In the genomic region with DNA sequence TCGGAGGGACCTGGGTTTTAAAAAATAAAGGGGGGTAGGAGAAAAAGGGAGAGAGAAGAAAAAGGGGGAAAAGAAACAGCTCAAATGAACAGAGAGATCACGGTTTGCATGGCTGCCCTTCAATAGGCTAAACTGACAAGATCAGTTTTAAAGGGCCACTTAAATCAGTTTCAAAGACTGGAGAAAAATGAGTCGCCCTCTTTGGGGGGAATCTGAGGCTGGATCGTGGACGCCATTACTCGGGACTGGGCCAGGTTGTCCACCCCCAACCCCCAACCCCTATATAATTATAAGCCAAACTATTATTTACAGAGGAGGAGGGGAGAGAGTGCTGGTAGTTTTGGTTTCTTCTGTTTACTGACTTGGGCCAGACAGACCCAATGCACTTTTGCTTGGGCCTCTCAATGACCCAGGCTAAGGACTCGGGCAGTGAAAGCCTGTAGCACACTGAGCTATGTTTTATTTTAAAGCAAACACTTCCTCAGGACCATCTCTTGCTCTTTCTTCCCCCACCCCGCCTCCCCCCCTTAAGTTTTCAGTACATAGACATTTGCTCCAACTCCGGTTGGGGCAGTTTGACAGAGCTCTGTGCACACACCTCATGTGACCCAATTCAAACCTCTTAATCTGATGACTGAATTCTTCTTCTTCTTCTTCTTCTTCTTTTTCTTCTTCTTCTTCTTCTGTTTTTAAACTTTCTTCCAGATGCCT, we compare ENCODE assay signal across 9 cellular contexts. TPM values are rescaled to one million over a fixed set of nuclear protein-coding genes. Genes with fewer than 3 reads are reported as not detected.
DNase-seq lines count a peak whose midpoint lies in the region; ATAC-seq, FAIRE-seq and TF ChIP-seq lines count a peak whose summit lies in the region.
"Had no signal": no experiment of that assay in that cellular context is flagged by ENCODE, and none has a peak within 500 bp of the region (broad histone marks: within the 10 kb centered on the region; RNA-seq: fewer than 3 reads in every experiment).

No MANE protein-coding gene starts in this region.

- TF ChIP-seq POLR2A in sigmoid colon (IDR thresholded peaks at IDR 0.05), result no peak

- no peak for TF ChIP-seq EP300 in sigmoid colon (IDR thresholded peaks at IDR 0.05)

- peaks cover 0 to 16% (median 3%) of the 10 kb centered on the region in 4 donors for H3K36me3 ChIP-seq in sigmoid colon

- H3K9me3 ChIP-seq in sigmoid colon, result no peaks in the 10 kb centered on the region

- WGBS in sigmoid colon, 2 donors, result 2 to 8% methylated on average over 9 of the region's 9 CpGs

- H3K27me3 ChIP-seq in sigmoid colon, result no peaks in the 10 kb centered on the region

- H3K4me3 ChIP-seq in GM08714 (ENCODE audit: low read length) (peak overlapping the region; percentile 40), sigmoid colon (peak overlapping the region; percentile 75 to 89 (median 85))

- intact Hi-C loops in sigmoid colon (cut with DNase I), result loop anchor here (10.0 kb wide), 1 partner anchor 1492 kb away; no protein-coding TSS in a partner anchor

- peaks cover 0 to 28% (median 13%) of the 10 kb centered on the region in 4 donors for H3K4me1 ChIP-seq in sigmoid colon

- peak overlapping the region; percentile 92 to 97 (median 94) for H3K27ac ChIP-seq in sigmoid colon

- no peak for TF ChIP-seq CTCF in sigmoid colon (IDR thresholded peaks at IDR 0.05)

- DNase-seq in SW480 (ENCODE audit: low spot score), result peak; percentile 20
- peak; percentile 18 for DNase-seq in hepatic stellate cell (ENCODE audit: low spot score)
- DNase-seq in sigmoid colon, result no peak
- no peak for DNase-seq in NCI-H1436 treated with DMSO at 0.1 percent for 48 hours (lab: John Stamatoyannopoulos, UW)
- no peak for DNase-seq in HTR-8/SVneo (ENCODE audit: insufficient read length, low spot score)
- DNase-seq in activated CD8-positive, alpha-beta memory T cell treated with anti-CD3 and anti-CD28 coated beads, Interleukin-2, amount 50 U/mL, for 4 hours, result no peak
- DNase-seq: T-helper 2 cell had no signal

- no peak for FAIRE-seq in HTR-8/SVneo (lab: Jason Lieb, UNC)

- ATAC-seq in HG03439 (IDR thresholded peaks at IDR 0.05; ENCODE audit: unreplicated experiment), result no peak

RNA-seq across cellular contexts. Expression of gene NR2F2, which starts 6.3 kb away (rescaled TPM):
- 10 to 100 TPM; 24.0 to 47.9 (median 31.0) TPM for total RNA-seq in sigmoid colon
- polyA plus RNA-seq in sigmoid colon, result 10 to 100 TPM; 12.6 to 20.0 (median 12.9) TPM

Comparison
In these comparisons a context has a peak if more than half of its experiments do, and no peak if none do; other contexts are left out.
1. DNase-seq: peak in SW480 (single experiment) and hepatic stellate cell (single experiment); none in sigmoid colon (single experiment), NCI-H1436 treated with DMSO at 0.1 percent for 48 hours (single experiment), HTR-8/SVneo (single experiment) and activated CD8-positive, alpha-beta memory T cell treated with anti-CD3 and anti-CD28 coated beads, Interleukin-2, amount 50 U/mL, for 4 hours (single experiment).